Comparison of ENCODE assay signal across 19 cellular contexts in genomic region chr13:106942558-106942957, GRCh38.
"Had no signal": no experiment of that assay in that cellular context is flagged by ENCODE, and none has a peak within 500 bp of the region (broad histone marks: within the 10 kb centered on the region; RNA-seq: fewer than 3 reads in every experiment).

No MANE protein-coding gene starts in this region.

- FAIRE-seq: colon, endometrium had no signal

- ATAC-seq: activated CD8-positive, alpha-beta T cell treated with anti-CD3 and anti-CD28 coated beads, Interleukin-2, amount 10 ng/mL, durations not matched to agents 7 days and 5 days; activated naive CD4-positive, alpha-beta T cell treated with anti-CD3 and anti-CD28 coated beads, Interleukin-2, amount 50 U/mL, for 72 hours; activated T-cell treated with anti-CD3 and anti-CD28 coated beads, Interleukin-2, amount 50 U/mL, for 72 hours; left lung; stimulated activated effector memory CD8-positive, alpha-beta T cell treated with anti-CD3 and anti-CD28 coated beads, Interleukin-12 subunit alpha, Interleukin-12 subunit beta, amount 100 ng/mL, for 72 hours had no signal

- H2AFZ ChIP-seq: neural progenitor cell had no signal

- H3K27me3 ChIP-seq: cardiac muscle cell, left lung, neural progenitor cell, ovary, transverse colon, vagina had no signal

- H3K4me2 ChIP-seq: neural progenitor cell had no signal

- H3K4me3 ChIP-seq: cardiac muscle cell, left lung, neural progenitor cell, ovary, transverse colon, vagina had no signal

- H3K36me3 ChIP-seq: cardiac muscle cell, left lung, neural progenitor cell, ovary, transverse colon, vagina had no signal

- DNase-seq: activated CD4-positive, alpha-beta T cell treated with anti-CD3 and anti-CD28 coated beads for 4 hours; activated CD8-positive, alpha-beta memory T cell treated with anti-CD3 and anti-CD28 coated beads, Interleukin-2, amount 50 U/mL, for 4 hours; activated CD8-positive, alpha-beta T cell treated with anti-CD3 and anti-CD28 coated beads, Interleukin-2, amount 10 ng/mL, durations not matched to agents 7 days and 5 days; activated gamma-delta T cell; activated T-cell treated with anti-CD3 and anti-CD28 coated beads, Interleukin-2, amount 50 U/mL, for 72 hours; islet precursor cell; left lung; mammary epithelial cell; naive B cell; ovary; stimulated activated CD4-positive, alpha-beta T cell treated with anti-CD3 and anti-CD28 coated beads, Interleukin-2, amount 100 ng/mL, for 24 hours; transverse colon had no signal

- H3K4me1 ChIP-seq: left lung, neural progenitor cell, transverse colon, vagina had no signal

- H3K27ac ChIP-seq: cardiac muscle cell, left lung, neural progenitor cell, ovary, transverse colon, vagina had no signal

- H3K9me3 ChIP-seq: left lung, ovary, transverse colon, vagina had no signal

- H3K9ac ChIP-seq: neural progenitor cell had no signal
